ENCODE assay signal across 8 cellular contexts in genomic region chr12:72017054-72017651, GRCh38.
A peak's percentile ranks its signal among the peaks of the same experiment; 100 is the strongest.
DNase-seq lines count a peak whose midpoint lies in the region; ATAC-seq and TF ChIP-seq lines count a peak whose summit lies in the region.

No MANE protein-coding gene starts in this region.

- intact Hi-C loops in upper lobe of right lung (cut with DNase I), result no loop called here

- no peaks in the 10 kb centered on the region for H3K27me3 ChIP-seq in GM06990 (replicated peaks; ENCODE audit: control insufficient read depth, insufficient read depth, low read length)
- no peaks in the 10 kb centered on the region for H3K27me3 ChIP-seq in osteoblast (ENCODE audit: insufficient read depth, low read length)
- H3K27me3 ChIP-seq in upper lobe of right lung, result no peaks in the 10 kb centered on the region

- DNase-seq in GM06990 (ENCODE audit: extremely low read depth, insufficient read length) (peak; percentile 28), HCEC 1CT (peak; percentile 51), M059J (ENCODE audit: low read depth) (peak; percentile 62), RPMI8226 (peak; percentile 70), fibroblast of villous mesenchyme (ENCODE audit: low read depth) (peak; percentile 67), osteoblast (ENCODE audit: insufficient read length, low spot score, missing footprints) (peak; percentile 25), upper lobe of right lung (peak; percentile 66)
- DNase-seq in activated T-helper 1 cell treated with anti-CD3 and anti-CD28 coated beads, Interleukin-2, amount 50 U/mL, for 16 hours (ENCODE audit: low read depth in 1 of 2, low spot score in 1 of 2), result peak; percentile 9 to 17

- no peaks in the 10 kb centered on the region for H3K4me1 ChIP-seq in osteoblast (ENCODE audit: insufficient read depth, low read length)
- no peaks in the 10 kb centered on the region for H3K4me1 ChIP-seq in upper lobe of right lung

- H3K27ac ChIP-seq in osteoblast (ENCODE audit: low read depth, low read length), result no peak overlapping the region
- no peak overlapping the region for H3K27ac ChIP-seq in upper lobe of right lung

- H3K36me3 ChIP-seq in GM06990 (ENCODE audit: control insufficient read depth, insufficient read depth, low read length) (no peaks in the 10 kb centered on the region), osteoblast (ENCODE audit: insufficient read depth, low read length) (no peaks in the 10 kb centered on the region), upper lobe of right lung (no peaks in the 10 kb centered on the region)

- H3K4me2 ChIP-seq in osteoblast (ENCODE audit: insufficient read depth, low read length), result peak overlapping the region; percentile 24

- H3K79me2 ChIP-seq in osteoblast (ENCODE audit: insufficient read depth, low read length), result no peaks in the 10 kb centered on the region

- H4K20me1 ChIP-seq in osteoblast (ENCODE audit: insufficient read depth, low read length), result no peaks in the 10 kb centered on the region

- H3K4me3 ChIP-seq in GM06990 (replicated peaks; ENCODE audit: low read depth, low read length), result no peak overlapping the region
- no peak overlapping the region for H3K4me3 ChIP-seq in fibroblast of villous mesenchyme (ENCODE audit: low read depth, low read length)
- H3K4me3 ChIP-seq in osteoblast (ENCODE audit: insufficient read depth, low read length), result no peak overlapping the region
- no peak overlapping the region for H3K4me3 ChIP-seq in upper lobe of right lung

- H3K9me3 ChIP-seq in osteoblast (ENCODE audit: low read depth, low read length) (no peaks in the 10 kb centered on the region), upper lobe of right lung (no peaks in the 10 kb centered on the region)

- ATAC-seq in upper lobe of right lung, result peak; percentile 98

- H2AFZ ChIP-seq in osteoblast (ENCODE audit: low read length), result no peak overlapping the region

- TF ChIP-seq CTCF in GM06990 (IDR thresholded peaks at IDR 0.05; ENCODE audit: insufficient read depth, low read length, poor library complexity, severe bottlenecking), result peak; percentile 71
- TF ChIP-seq CTCF in fibroblast of villous mesenchyme (IDR thresholded peaks at IDR 0.05; ENCODE audit: insufficient read depth, low read depth, low read length), result peak; percentile 72
- TF ChIP-seq CTCF in osteoblast (IDR thresholded peaks at IDR 0.05; ENCODE audit: extremely low read depth, low read depth, low read length), result peak; percentile 80
- TF ChIP-seq CTCF in upper lobe of right lung (IDR thresholded peaks at IDR 0.05), result peak; percentile 80

Comparison
In these comparisons a context has a peak if more than half of its experiments do, and no peak if none do; other contexts are left out.
1. DNase-seq: peak in every context shown above with its lines; median percentile 70 in RPMI8226; 67 in fibroblast of villous mesenchyme; 66 in upper lobe of right lung; 62 in M059J; 51 in HCEC 1CT; 28 in GM06990; 25 in osteoblast; 13 in activated T-helper 1 cell treated with anti-CD3 and anti-CD28 coated beads, Interleukin-2, amount 50 U/mL, for 16 hours.